1 cellular context compared by ENCODE assay signal in the genomic region with DNA sequence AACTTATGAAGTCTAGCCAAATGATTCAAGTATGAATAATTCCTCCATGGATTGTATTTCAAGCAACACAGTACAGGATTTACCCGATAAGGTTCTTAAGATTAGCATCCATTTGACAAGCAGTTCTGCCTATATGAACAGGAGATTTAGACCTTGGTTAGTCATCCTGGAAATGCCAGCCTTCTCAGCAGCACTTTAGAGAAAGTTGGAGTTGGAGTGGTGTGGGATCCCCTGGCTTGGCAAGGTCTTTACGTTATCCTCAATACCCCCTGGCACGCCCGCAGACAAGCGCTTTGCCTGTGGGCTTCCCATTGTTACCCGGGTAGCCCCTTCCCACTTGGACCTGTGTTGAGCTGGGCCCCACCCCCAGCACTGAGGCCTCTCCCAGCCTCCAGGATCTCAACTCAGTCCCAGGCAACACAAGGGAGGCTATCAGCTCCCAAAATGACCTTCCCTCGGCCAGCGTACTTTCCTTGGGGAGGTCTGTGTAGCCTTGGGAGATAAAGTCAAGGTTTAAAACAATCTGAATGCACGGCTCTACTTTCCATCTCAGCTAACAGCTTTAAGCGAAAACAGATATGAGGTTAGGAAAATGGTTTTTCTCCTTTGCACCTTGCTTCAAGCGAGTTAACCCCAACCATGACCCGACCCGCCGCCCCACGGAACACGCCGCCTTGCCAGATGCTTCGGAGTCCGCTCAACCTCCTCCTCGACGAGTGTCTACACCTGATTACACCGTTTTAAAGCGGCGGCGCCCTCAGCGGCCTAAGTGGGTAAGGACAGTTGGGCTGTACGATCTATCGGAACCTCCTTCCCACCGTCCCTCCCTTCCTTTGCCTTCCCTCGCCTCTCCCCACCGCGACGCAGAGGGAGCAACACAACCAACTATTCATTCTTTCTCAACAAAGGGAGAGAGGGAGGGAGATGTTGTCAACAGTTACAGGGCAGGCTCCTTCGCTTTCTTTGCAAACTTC.
A peak's percentile ranks its signal among the peaks of the same experiment; 100 is the strongest.
TF ChIP-seq lines count a peak whose summit lies in the region.

No MANE protein-coding gene starts in this region.

TF ChIP-seq in HCT116, 20 proteins besides CTCF, POLR2A, EP300 and RAD21 (continued from another document):
- TF ChIP-seq MAX (IDR thresholded peaks at IDR 0.05) = peak; percentile 49; the same call in 1 of the 2 replicates
TF ChIP-seq in HCT116: peak in this region for 3.
